8 cellular contexts compared by ENCODE assay signal in the genomic region with DNA sequence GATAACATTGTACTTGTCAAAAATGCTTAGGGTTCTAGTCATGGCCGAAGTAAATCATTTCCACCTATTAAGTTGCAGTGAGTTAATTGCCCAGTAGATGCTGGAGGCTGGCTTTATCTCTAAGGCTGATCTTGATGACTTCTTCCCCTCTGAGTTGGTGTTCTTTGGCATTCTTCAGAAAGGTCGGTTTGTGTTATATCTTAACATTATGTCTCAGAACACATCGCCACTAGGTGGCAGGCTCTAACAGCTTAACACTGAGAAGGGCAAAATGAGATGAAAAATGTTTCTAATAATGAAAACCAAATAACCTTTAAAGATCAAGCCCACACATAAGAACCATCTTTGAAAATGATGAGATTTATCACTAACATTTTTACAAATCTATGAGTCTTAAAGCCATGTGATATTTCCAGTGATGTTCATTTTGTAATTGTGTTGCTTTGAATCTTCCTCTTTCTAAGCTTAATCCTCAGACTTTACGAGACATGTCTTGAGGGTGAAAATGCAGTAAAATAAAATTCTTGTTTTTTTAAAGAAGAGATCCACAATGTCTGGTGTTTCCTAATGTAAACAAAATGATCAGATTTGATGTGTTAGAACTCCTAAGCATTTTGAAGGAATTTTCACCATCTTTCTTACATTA. TPM values are rescaled to one million over a fixed set of nuclear protein-coding genes. Genes with fewer than 3 reads are reported as not detected.
DNase-seq lines count a peak whose midpoint lies in the region; ATAC-seq and TF ChIP-seq lines count a peak whose summit lies in the region.

No MANE protein-coding gene starts in this region.

- H3K4me3 ChIP-seq in GM06990 (replicated peaks; ENCODE audit: low read depth, low read length) = no peak overlapping the region
- H3K4me3 ChIP-seq in Jurkat, Clone E6-1 (ENCODE audit: low read length) = no peak overlapping the region
- no peak overlapping the region for H3K4me3 ChIP-seq in psoas muscle

- no peaks in the 10 kb centered on the region for H3K4me1 ChIP-seq in psoas muscle

- H3K9me3 ChIP-seq in psoas muscle = no peaks in the 10 kb centered on the region

- DNase-seq in GM06990 (ENCODE audit: extremely low read depth, insufficient read length) (no peak), SHP77 treated with DMSO at 0.1 percent for 48 hours (lab: John Stamatoyannopoulos, UW) (peak; percentile 37), glomerular endothelial cell (ENCODE audit: extremely low read depth, low read depth, low spot score) (peak; percentile 74), psoas muscle (peak in 1 of 2 donors; percentile 33)
- DNase-seq in Jurkat, Clone E6-1 (ENCODE audit: low read depth, low spot score) = peak; percentile 48
- peak; percentile 78 for DNase-seq in activated effector memory CD4-positive, alpha-beta T cell treated with anti-CD3 and anti-CD28 coated beads, Interleukin-2, amount 50 U/mL, for 16 hours

- ATAC-seq in psoas muscle = peak in 1 of 4 donors; percentile 72
- no peak for ATAC-seq in HG03521 (IDR thresholded peaks at IDR 0.05; ENCODE audit: unreplicated experiment)
- no peak for ATAC-seq in GM21526 (IDR thresholded peaks at IDR 0.05; ENCODE audit: low FRiP score, unreplicated experiment)

- H3K36me3 ChIP-seq in GM06990 (ENCODE audit: control insufficient read depth, insufficient read depth, low read length) (peaks cover 15% of the 10 kb centered on the region), psoas muscle (ENCODE audit: insufficient read depth in 1 of 2, low read depth in 1 of 2) (peaks cover 15 to 96% of the 10 kb centered on the region in 2 donors)

- TF ChIP-seq CTCF in GM06990 (IDR thresholded peaks at IDR 0.05; ENCODE audit: insufficient read depth, low read length, poor library complexity, severe bottlenecking) = peak; percentile 71
- peak; percentile 76 for TF ChIP-seq CTCF in psoas muscle (IDR thresholded peaks at IDR 0.05)

- intact Hi-C loops in psoas muscle (cut with DNase I) = loop anchor here (5.0 to 10.0 kb wide), 2 partner anchors 217 to 630 kb away; no protein-coding TSS in a partner anchor

- 44 to 48% (median 47%) methylated on average over 4 of the region's 4 CpGs for WGBS in psoas muscle, 3 donors

- H3K27ac ChIP-seq in psoas muscle = no peak overlapping the region

- no peaks in the 10 kb centered on the region for H3K27me3 ChIP-seq in GM06990 (replicated peaks; ENCODE audit: control insufficient read depth, insufficient read depth, low read length)
- H3K27me3 ChIP-seq in psoas muscle (ENCODE audit: insufficient read depth in 3 of 3, low read length in 2 of 3) = no peaks in the 10 kb centered on the region

RNA-seq across cellular contexts. Expression of a gene that starts 28.6 kb away (rescaled TPM):
- 26.1 TPM for polyA plus RNA-seq in Jurkat, Clone E6-1 (2012; ENCODE audit: insufficient read depth, insufficient read length)
- total RNA-seq in glomerular endothelial cell = 23.2 and 43.2 TPM in 2 replicates
- 10 to 100 TPM; 15.6 to 27.1 (median 22.4) TPM for total RNA-seq in psoas muscle
- polyA plus RNA-seq in psoas muscle = 10 to 100 TPM in 1 of 3 donors, 1 to 10 TPM in 2; 8.3 to 27.8 (median 9.0) TPM

RNA-seq across cellular contexts. Expression of a gene that starts 32.3 kb away (rescaled TPM):
- 55.1 TPM for polyA plus RNA-seq in Jurkat, Clone E6-1 (2012; ENCODE audit: insufficient read depth, insufficient read length)
- 14.4 and 26.1 TPM in 2 replicates for total RNA-seq in glomerular endothelial cell
- 10 to 100 TPM; 13.5 to 18.4 (median 18.2) TPM for total RNA-seq in psoas muscle
- 10 to 100 TPM in 1 of 3 donors, 1 to 10 TPM in 2; 6.5 to 22.2 (median 7.5) TPM for polyA plus RNA-seq in psoas muscle
